26 cellular contexts compared by ENCODE assay signal in the genomic region with DNA sequence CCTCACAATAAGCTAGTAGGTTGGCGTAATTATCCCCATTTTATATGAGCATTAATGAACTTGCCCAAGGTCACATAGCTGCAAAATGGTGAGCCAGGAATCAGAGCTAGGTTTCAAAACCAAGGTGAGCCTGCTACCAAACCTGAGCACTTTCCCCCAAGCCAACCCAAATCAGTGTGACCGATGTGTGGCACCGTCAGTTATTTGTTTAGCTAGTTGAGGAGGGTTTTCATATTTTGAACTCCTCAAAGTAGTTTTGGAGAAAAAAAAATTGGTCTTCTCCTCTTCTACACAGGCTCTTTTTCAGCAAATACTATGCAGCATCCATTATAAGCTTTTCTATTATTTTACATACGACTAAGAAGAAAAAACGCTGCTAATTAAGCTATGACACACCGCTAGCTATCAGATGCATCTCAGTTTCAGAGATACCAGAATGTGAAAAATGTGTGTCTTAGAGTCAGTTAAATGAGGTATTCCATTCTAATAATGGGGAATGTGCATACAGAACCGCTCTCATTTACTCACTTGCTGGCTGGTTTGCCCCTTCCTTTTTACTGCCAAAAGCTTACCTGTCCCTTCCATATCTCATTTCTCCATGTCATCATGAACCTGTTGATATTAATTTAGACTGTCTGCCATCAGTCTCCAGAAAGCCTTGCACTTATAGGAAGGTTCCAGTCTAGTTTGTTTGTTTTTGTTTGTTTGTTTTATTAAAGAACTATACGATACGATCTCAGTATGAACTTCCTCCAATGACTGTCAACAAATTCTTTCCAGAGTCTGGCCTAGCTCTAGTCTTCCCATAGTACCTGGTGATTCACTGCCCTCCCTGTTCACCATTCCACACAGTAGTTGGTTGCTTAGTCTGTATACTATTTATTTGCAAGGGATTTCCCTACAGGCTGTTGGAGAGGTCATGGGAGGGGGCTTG. TPM values are rescaled to one million over a fixed set of nuclear protein-coding genes. Genes with fewer than 3 reads are reported as not detected.
"Had no signal": no experiment of that assay in that cellular context is flagged by ENCODE, and none has a peak within 500 bp of the region (broad histone marks: within the 10 kb centered on the region; RNA-seq: fewer than 3 reads in every experiment).

No MANE protein-coding gene starts in this region.

- H3K4me3 Mint-ChIP-seq: activated CD4-positive, alpha-beta memory T cell treated with anti-CD3 and anti-CD28 coated beads, Interleukin-2, amount 10 ng/mL, durations not matched to agents 7 days and 5 days; activated CD4-positive, alpha-beta T cell treated with anti-CD3 and anti-CD28 coated beads, Interleukin-2, amount 10 ng/mL, durations not matched to agents 24 days and 14 days; activated naive CD8-positive, alpha-beta T cell treated with anti-CD3 and anti-CD28 coated beads, Interleukin-2, amount 50 U/mL, for 24 hours; activated T-cell treated with anti-CD3 and anti-CD28 coated beads, Interleukin-2, amount 50 U/mL, for 72 hours had no signal

- H3K4me1 Mint-ChIP-seq: activated CD4-positive, alpha-beta T cell treated with anti-CD3 and anti-CD28 coated beads, Interleukin-2, amount 10 ng/mL, durations not matched to agents 24 days and 14 days had no signal

- H3K9me3 ChIP-seq: body of pancreas, heart right ventricle, spleen, tibial artery had no signal

- H3K4me3 ChIP-seq: body of pancreas, cardiac muscle cell, heart right ventricle, lung, neural progenitor cell, spleen, tibial artery had no signal

- H3K9ac ChIP-seq: neural progenitor cell had no signal

- H3K4me2 ChIP-seq: neural progenitor cell had no signal

- ATAC-seq: activated CD4-positive, CD25-positive, alpha-beta regulatory T cell treated with anti-CD3 and anti-CD28 coated beads, Interleukin-2, amount 50 U/mL, for 24 hours; activated naive CD8-positive, alpha-beta T cell treated with anti-CD3 and anti-CD28 coated beads, Interleukin-2, amount 50 U/mL, for 24 hours; activated T-cell treated with anti-CD3 and anti-CD28 coated beads, Interleukin-2, amount 50 U/mL, for 72 hours; body of pancreas; heart right ventricle; left lobe of liver; naive thymus-derived CD8-positive, alpha-beta T cell; stimulated activated naive CD8-positive, alpha-beta T cell treated with anti-CD3 and anti-CD28 coated beads, Interleukin-15, Interleukin-2, amounts not matched to agents 100 U/mL and 50 U/mL, for 24 hours had no signal

- DNase-seq: activated CD4-positive, alpha-beta memory T cell treated with anti-CD3 and anti-CD28 coated beads, Interleukin-2, amount 10 ng/mL, durations not matched to agents 7 days and 5 days; activated CD4-positive, alpha-beta T cell treated with anti-CD3 and anti-CD28 coated beads, Interleukin-2, amount 10 ng/mL, durations not matched to agents 24 days and 14 days; activated effector memory CD4-positive, alpha-beta T cell treated with Interleukin-2 at 50 U/mL for 16 hours; activated naive CD4-positive, alpha-beta T cell treated with anti-CD3 and anti-CD28 coated beads, Interleukin-2, amount 50 U/mL, for 16 hours; activated naive CD8-positive, alpha-beta T cell treated with anti-CD3 and anti-CD28 coated beads, Interleukin-2, amount 50 U/mL, for 24 hours; activated T-cell treated with anti-CD3 and anti-CD28 coated beads, Interleukin-2, amount 50 U/mL, for 72 hours; body of pancreas; heart right ventricle; naive thymus-derived CD8-positive, alpha-beta T cell; retina; spleen; stimulated activated CD4-positive, alpha-beta T cell treated with anti-CD3 and anti-CD28 coated beads, Interleukin-4, amount 100 ng/mL, for 24 hours; stimulated activated naive CD8-positive, alpha-beta T cell treated with anti-CD3 and anti-CD28 coated beads, Interleukin-15, Interleukin-2, amounts not matched to agents 100 U/mL and 50 U/mL, for 24 hours; substantia nigra; T-helper 2 cell; tibial artery had no signal

- H2AFZ ChIP-seq: neural progenitor cell had no signal

- H3K36me3 ChIP-seq: cardiac muscle cell, heart right ventricle, neural progenitor cell, spleen, tibial artery had no signal

- H3K27ac ChIP-seq: body of pancreas, cardiac muscle cell, epithelial cell of prostate, heart right ventricle, neural progenitor cell, spleen, tibial artery had no signal

- H3K27ac Mint-ChIP-seq: activated CD4-positive, alpha-beta memory T cell treated with anti-CD3 and anti-CD28 coated beads, Interleukin-2, amount 10 ng/mL, durations not matched to agents 7 days and 5 days; activated CD4-positive, alpha-beta T cell treated with anti-CD3 and anti-CD28 coated beads, Interleukin-2, amount 10 ng/mL, durations not matched to agents 24 days and 14 days; activated naive CD8-positive, alpha-beta T cell treated with anti-CD3 and anti-CD28 coated beads, Interleukin-2, amount 50 U/mL, for 24 hours; activated T-cell treated with anti-CD3 and anti-CD28 coated beads, Interleukin-2, amount 50 U/mL, for 72 hours; naive thymus-derived CD8-positive, alpha-beta T cell; neural progenitor cell had no signal

- H3K36me3 Mint-ChIP-seq: neural progenitor cell had no signal

- H3K9me3 Mint-ChIP-seq: activated CD4-positive, alpha-beta memory T cell treated with anti-CD3 and anti-CD28 coated beads, Interleukin-2, amount 10 ng/mL, durations not matched to agents 7 days and 5 days; activated CD4-positive, alpha-beta T cell treated with anti-CD3 and anti-CD28 coated beads, Interleukin-2, amount 10 ng/mL, durations not matched to agents 24 days and 14 days; activated naive CD8-positive, alpha-beta T cell treated with anti-CD3 and anti-CD28 coated beads, Interleukin-2, amount 50 U/mL, for 24 hours; activated T-cell treated with anti-CD3 and anti-CD28 coated beads, Interleukin-2, amount 50 U/mL, for 72 hours had no signal

RNA-seq across cellular contexts. Expression of a gene that starts 2.2 kb away (rescaled TPM):
- total RNA-seq: activated CD4-positive, alpha-beta memory T cell treated with anti-CD3 and anti-CD28 coated beads, Interleukin-2, amount 10 ng/mL, durations not matched to agents 7 days and 5 days; activated CD4-positive, alpha-beta T cell treated with anti-CD3 and anti-CD28 coated beads, Interleukin-2, amount 10 ng/mL, durations not matched to agents 24 days and 14 days; activated T-cell treated with anti-CD3 and anti-CD28 coated beads, Interleukin-2, amount 50 U/mL, for 72 hours; body of pancreas; chondrocyte; fibroblast of villous mesenchyme; heart right ventricle; kidney epithelial cell; left lobe of liver; naive thymus-derived CD8-positive, alpha-beta T cell; omental fat pad; spleen had no signal
- polyA plus RNA-seq: naive thymus-derived CD8-positive, alpha-beta T cell; spleen had no signal

RNA-seq across cellular contexts. Expression of a gene that starts 50.3 kb away (rescaled TPM):
- total RNA-seq: activated CD4-positive, alpha-beta memory T cell treated with anti-CD3 and anti-CD28 coated beads, Interleukin-2, amount 10 ng/mL, durations not matched to agents 7 days and 5 days; activated CD4-positive, alpha-beta T cell treated with anti-CD3 and anti-CD28 coated beads, Interleukin-2, amount 10 ng/mL, durations not matched to agents 24 days and 14 days had no signal
- polyA plus RNA-seq: naive thymus-derived CD8-positive, alpha-beta T cell had no signal
